ENCODE assay signal across 8 cellular contexts in genomic region chr2:46697830-46698323, GRCh38. TPM values are rescaled to one million over a fixed set of nuclear protein-coding genes. Genes with fewer than 3 reads are reported as not detected.
DNase-seq lines count a peak whose midpoint lies in the region; ATAC-seq, FAIRE-seq and TF ChIP-seq lines count a peak whose summit lies in the region.

No MANE protein-coding gene starts in this region.

- H3K4me3 ChIP-seq in A673 (ENCODE audit: low read depth, low read length, poor library complexity, severe bottlenecking) (peak overlapping the region; percentile 87), HUES64 (ENCODE audit: low read length) (peak overlapping the region; percentile 78), bronchial epithelial cell (ENCODE audit: low read depth, low read length) (peak overlapping the region; percentile 84), mucosa of stomach (ENCODE audit: low read length) (no peak overlapping the region)

- no peaks in the 10 kb centered on the region for H3K27me3 ChIP-seq in A673 (replicated peaks; ENCODE audit: insufficient read depth, low read depth, low read length, poor library complexity)
- H3K27me3 ChIP-seq in HUES64 (ENCODE audit: insufficient read depth, low read length) = no peaks in the 10 kb centered on the region
- no peaks in the 10 kb centered on the region for H3K27me3 ChIP-seq in bronchial epithelial cell (ENCODE audit: control insufficient read depth, insufficient read depth, low read length)
- H3K27me3 ChIP-seq in mucosa of stomach (ENCODE audit: control insufficient read depth, insufficient read depth, low read length) = no peaks in the 10 kb centered on the region

- POLR2A ChIA-PET in A673 (lab: Charles Lee; ENCODE audit: low non-redundant PET) = no interaction called here

- H3K4me1 ChIP-seq in A673 (ENCODE audit: insufficient read depth, low read length, poor library complexity, severe bottlenecking) (peaks cover 15% of the 10 kb centered on the region), HUES64 (ENCODE audit: insufficient read depth, low read length) (peaks cover 36% of the 10 kb centered on the region), mucosa of stomach (ENCODE audit: control insufficient read depth, insufficient read depth, low read length) (peaks cover 7% of the 10 kb centered on the region)

- no peaks in the 10 kb centered on the region for H3K9me3 ChIP-seq in A673 (ENCODE audit: low read depth, low read length, poor library complexity, severe bottlenecking)
- no peaks in the 10 kb centered on the region for H3K9me3 ChIP-seq in HUES64 (ENCODE audit: insufficient read depth, low read depth, low read length)
- no peaks in the 10 kb centered on the region for H3K9me3 ChIP-seq in mucosa of stomach (ENCODE audit: control insufficient read depth, low read length)

- no TSS peak for BruUV-seq in A673 (replicated peaks; lab: Mats Ljungman, UMichigan)

- H3K36me3 ChIP-seq in A673 (ENCODE audit: insufficient read depth, low read length, poor library complexity, severe bottlenecking) = no peaks in the 10 kb centered on the region
- no peaks in the 10 kb centered on the region for H3K36me3 ChIP-seq in HUES64 (ENCODE audit: insufficient read depth, low read length)
- no peaks in the 10 kb centered on the region for H3K36me3 ChIP-seq in bronchial epithelial cell (ENCODE audit: control insufficient read depth, insufficient read depth, low read length)
- H3K36me3 ChIP-seq in mucosa of stomach (ENCODE audit: control insufficient read depth, insufficient read depth, low read length) = no peaks in the 10 kb centered on the region

- intact Hi-C loops in A673 (cut with micrococcal nuclease; ENCODE audit: unreplicated experiment) = no loop called here

- H3K9ac ChIP-seq in HUES64 (ENCODE audit: low read depth, low read length) = peak overlapping the region; percentile 94
- H3K9ac ChIP-seq in mucosa of stomach (ENCODE audit: low read length) = peak overlapping the region; percentile 76

- no peak for FAIRE-seq in bronchial epithelial cell (lab: Jason Lieb, UNC)

- no peak for ATAC-seq in HG03095 (IDR thresholded peaks at IDR 0.05; ENCODE audit: unreplicated experiment)

- no peak for DNase-seq in A673 (ENCODE audit: low spot score)
- DNase-seq in bronchial epithelial cell (ENCODE audit: low read depth) = no peak
- DNase-seq in erythroblast (lab: John Stamatoyannopoulos, UW) = no peak
- no peak for DNase-seq in HK-2 (ENCODE audit: unreplicated experiment)
- no peak for DNase-seq in NCI-H2171 (lab: John Stamatoyannopoulos, UW)

- no peak for TF ChIP-seq CTCF in A673 (conservative IDR thresholded peaks at IDR 0.05; ENCODE audit: low read depth, low read length)
- TF ChIP-seq CTCF in bronchial epithelial cell (IDR thresholded peaks at IDR 0.05; ENCODE audit: insufficient read depth, low read length, severe bottlenecking) = no peak

- WGBS in HUES64 = 79% methylated on average over 14 of the region's 14 CpGs

- CTCF ChIA-PET in A673 (lab: Charles Lee) = no interaction called here

- TF ChIP-seq POLR2A in erythroblast (IDR thresholded peaks at IDR 0.05; ENCODE audit: low read length) = no peak

- H3K27ac ChIP-seq in A673 (ENCODE audit: low read depth, low read length, poor library complexity, severe bottlenecking) (peak overlapping the region; percentile 87), HUES64 (ENCODE audit: low read depth, low read length) (peak overlapping the region; percentile 93)

RNA-seq across cellular contexts. Expression of gene SOCS5, which starts 1.2 kb away (rescaled TPM):
- total RNA-seq in A673 (2021) (13.7 and 15.1 TPM in 2 replicates), bronchial epithelial cell (9.5 and 11.6 TPM in 2 replicates)
- polyA plus RNA-seq in HUES64 (2013, experiment 1 of 2) = 12.7 TPM
- polyA plus RNA-seq in HUES64 (2013, experiment 2 of 2) = 12.8 TPM
